ENCODE assay signal across 1 cellular context in genomic region chr10:14532473-14533251, GRCh38.
A peak's percentile ranks its signal among the peaks of the same experiment; 100 is the strongest.
TF ChIP-seq lines count a peak whose summit lies in the region.

No MANE protein-coding gene starts in this region.

TF ChIP-seq in HepG2, 621 proteins besides CTCF, POLR2A, EP300 and RAD21 (continued from another document and continues in another):
- TF ChIP-seq SRSF9 (IDR thresholded peaks at IDR 0.05; ENCODE audit: borderline replicate concordance, insufficient read depth, low read depth, low read length, poor library complexity, severe bottlenecking): no peak
- TF ChIP-seq ZNF549 (CRISPR knock-in tag; IDR thresholded peaks at IDR 0.05): no peak
- TF ChIP-seq FOXP4 (CRISPR knock-in tag; IDR thresholded peaks at IDR 0.05): peak; percentile 77
- TF ChIP-seq GPBP1L1 (CRISPR knock-in tag; IDR thresholded peaks at IDR 0.05): no peak
- no peak for TF ChIP-seq ZNF329 (CRISPR knock-in tag; IDR thresholded peaks at IDR 0.05; ENCODE audit: low read depth)
- TF ChIP-seq ZBTB3 (CRISPR knock-in tag; IDR thresholded peaks at IDR 0.05; ENCODE audit: borderline replicate concordance, low read depth): no peak
- TF ChIP-seq KAT7 (CRISPR knock-in tag; IDR thresholded peaks at IDR 0.05; ENCODE audit: borderline replicate concordance): no peak
- TF ChIP-seq SPEN (CRISPR knock-in tag; IDR thresholded peaks at IDR 0.05; ENCODE audit: low read depth): peak; percentile 64; the same call in 1 of the 2 replicates
- no peak for TF ChIP-seq UBTF (CRISPR knock-in tag; IDR thresholded peaks at IDR 0.05)
- TF ChIP-seq ZNF10 (CRISPR knock-in tag; IDR thresholded peaks at IDR 0.05; ENCODE audit: borderline replicate concordance, low read depth): no peak
- no peak for TF ChIP-seq KLF9 (CRISPR knock-in tag; IDR thresholded peaks at IDR 0.05; ENCODE audit: low read depth)
- TF ChIP-seq ZBTB33 (CRISPR knock-in tag; IDR thresholded peaks at IDR 0.05): peak; percentile 52; the same call in 1 of the 2 replicates
- TF ChIP-seq ATF2 (CRISPR knock-in tag; IDR thresholded peaks at IDR 0.05): peak; percentile 29; the same call in 1 of the 2 replicates
- no peak for TF ChIP-seq ZNF280B (CRISPR knock-in tag; IDR thresholded peaks at IDR 0.05; ENCODE audit: borderline replicate concordance)
- no peak for TF ChIP-seq ZNF775 (CRISPR knock-in tag; IDR thresholded peaks at IDR 0.05; ENCODE audit: borderline replicate concordance)
- TF ChIP-seq RFX5 (IDR thresholded peaks at IDR 0.05; ENCODE audit: low read depth, low read length): no peak
- no peak for TF ChIP-seq ZSCAN5A (CRISPR knock-in tag; IDR thresholded peaks at IDR 0.05; ENCODE audit: borderline replicate concordance)
- no peak for TF ChIP-seq NKX3-1 (CRISPR knock-in tag; IDR thresholded peaks at IDR 0.05)
- no peak for TF ChIP-seq ZBTB42 (CRISPR knock-in tag; IDR thresholded peaks at IDR 0.05)
- TF ChIP-seq ZNF543 (CRISPR knock-in tag; IDR thresholded peaks at IDR 0.05): no peak
- no peak for TF ChIP-seq KLF11 (CRISPR knock-in tag; IDR thresholded peaks at IDR 0.05)
- TF ChIP-seq DNMT3B (CRISPR knock-in tag; conservative IDR thresholded peaks at IDR 0.05): peak; percentile 36; the same call in 1 of the 2 replicates
- no peak for TF ChIP-seq TOPORS (CRISPR knock-in tag; IDR thresholded peaks at IDR 0.05)
- TF ChIP-seq BRCA1 (CRISPR knock-in tag; IDR thresholded peaks at IDR 0.05): no peak
- TF ChIP-seq ZNF232 (CRISPR knock-in tag; IDR thresholded peaks at IDR 0.05; ENCODE audit: borderline replicate concordance): no peak
- no peak for TF ChIP-seq CBX5 (CRISPR knock-in tag; IDR thresholded peaks at IDR 0.05; ENCODE audit: borderline replicate concordance)
- TF ChIP-seq POLR2G (IDR thresholded peaks at IDR 0.05; ENCODE audit: low read depth, low read length): no peak
- TF ChIP-seq ZBTB14 (CRISPR knock-in tag; IDR thresholded peaks at IDR 0.05): no peak
- no peak for TF ChIP-seq ZBTB2 (CRISPR knock-in tag; IDR thresholded peaks at IDR 0.05; ENCODE audit: low read depth)
- no peak for TF ChIP-seq XBP1 (CRISPR knock-in tag; IDR thresholded peaks at IDR 0.05)
- no peak for TF ChIP-seq ZNF121 (CRISPR knock-in tag; IDR thresholded peaks at IDR 0.05)
- TF ChIP-seq ZHX2 (IDR thresholded peaks at IDR 0.05; ENCODE audit: low read depth): no peak
- no peak for TF ChIP-seq ZHX2 (CRISPR knock-in tag; IDR thresholded peaks at IDR 0.05; ENCODE audit: borderline replicate concordance)
- TF ChIP-seq MED8 (CRISPR knock-in tag; IDR thresholded peaks at IDR 0.05; ENCODE audit: insufficient replicate concordance): no peak
- no peak for TF ChIP-seq ETV6 (CRISPR knock-in tag; conservative IDR thresholded peaks at IDR 0.05)
